In genomic region chr12:123131879-123132402, GRCh38 we compare ENCODE assay signal across 8 cellular contexts. TPM values are rescaled to one million over a fixed set of nuclear protein-coding genes. Genes with fewer than 3 reads are reported as not detected.
A peak's percentile ranks its signal among the peaks of the same experiment; 100 is the strongest.
DNase-seq lines count a peak whose midpoint lies in the region; ATAC-seq and TF ChIP-seq lines count a peak whose summit lies in the region.
"Had no signal": no experiment of that assay in that cellular context is flagged by ENCODE, and none has a peak within 500 bp of the region (broad histone marks: within the 10 kb centered on the region; RNA-seq: fewer than 3 reads in every experiment).

No MANE protein-coding gene starts in this region.

- H3K27ac Mint-ChIP-seq in T-cell, result peak overlapping the region; percentile 92 to 94
- H3K27ac Mint-ChIP-seq in stimulated activated naive CD8-positive, alpha-beta T cell treated with anti-CD3 and anti-CD28 coated beads, Interleukin-15, Interleukin-2, amounts not matched to agents 100 ng/mL and 50 ng/mL, for 24 hours, result peak overlapping the region; percentile 55

- CTCF ChIA-PET in T-cell (lab: Charles Lee), result interaction anchor here in 1 of 2 donors (0.6 kb wide), 2 partner anchors 115 to 1328 kb away, joined by 3 read pairs; no protein-coding TSS in a partner anchor
- CTCF ChIA-PET in GM10248 (lab: Yijun Ruan, JAX), result interaction anchor here (0.8 kb wide), 1 partner anchor 18 kb away, joined by 3 read pairs; no protein-coding TSS in a partner anchor

- no peaks in the 10 kb centered on the region for H3K36me3 ChIP-seq in esophagus squamous epithelium

- peaks cover 24 to 77% (median 26%) of the 10 kb centered on the region in 3 donors for H3K4me1 ChIP-seq in esophagus squamous epithelium

- TF ChIP-seq CTCF in esophagus squamous epithelium (IDR thresholded peaks at IDR 0.05) (no peak), GM10248 (IDR thresholded peaks at IDR 0.05; ENCODE audit: control extremely low read depth, extremely low read depth, low read depth, missing control alignments) (no peak)

- POLR2A ChIA-PET in T-cell (lab: Charles Lee), result interaction anchor here (0.5 to 0.6 kb wide), 2 partner anchors 19 to 194 kb away, joined by 3 read pairs; no protein-coding TSS in a partner anchor
- POLR2A ChIA-PET in GM10248 (lab: Yijun Ruan, JAX), result no interaction called here

- H3K36me3 Mint-ChIP-seq in T-cell, result peaks cover 3% of the 10 kb centered on the region
- H3K36me3 Mint-ChIP-seq in stimulated activated naive CD8-positive, alpha-beta T cell treated with anti-CD3 and anti-CD28 coated beads, Interleukin-15, Interleukin-2, amounts not matched to agents 100 ng/mL and 50 ng/mL, for 24 hours (ENCODE audit: low read depth), result peaks cover 10% of the 10 kb centered on the region

- DNase-seq in NCI-H187 treated with DMSO at 0.1 percent for 48 hours (lab: John Stamatoyannopoulos, UW) (peak; percentile 97), T-cell (peak in 32 of 34 experiments; percentile 15 to 76 (median 46)), esophagus squamous epithelium (lab: John Stamatoyannopoulos, UW) (no peak), GM10248 (ENCODE audit: extremely low spot score) (no peak)
- DNase-seq: midbrain had no signal

- peak overlapping the region; percentile 36 to 74 (median 70) for H3K27ac ChIP-seq in esophagus squamous epithelium

- intact Hi-C loops in esophagus squamous epithelium (cut with DNase I), result no loop called here

- WGBS in esophagus squamous epithelium, 2 donors, result 8 to 40% methylated on average over 2 to 11 of the region's 12 CpGs

- ATAC-seq in T-cell (replicated peaks in 1 of 4) (peak; percentile 83 to 96 (median 88)), HG03571 (IDR thresholded peaks at IDR 0.05; ENCODE audit: unreplicated experiment) (no peak), HG02885 (IDR thresholded peaks at IDR 0.05; ENCODE audit: poor library complexity, unreplicated experiment) (no peak)

- peak overlapping the region; percentile 51 to 57 (median 57) for H3K4me3 Mint-ChIP-seq in T-cell
- peak overlapping the region; percentile 36 for H3K4me3 Mint-ChIP-seq in stimulated activated naive CD8-positive, alpha-beta T cell treated with anti-CD3 and anti-CD28 coated beads, Interleukin-15, Interleukin-2, amounts not matched to agents 100 ng/mL and 50 ng/mL, for 24 hours

- peaks cover 34 to 51% (median 46%) of the 10 kb centered on the region in 3 donors for H3K4me1 Mint-ChIP-seq in T-cell
- peaks cover 43% of the 10 kb centered on the region for H3K4me1 Mint-ChIP-seq in stimulated activated naive CD8-positive, alpha-beta T cell treated with anti-CD3 and anti-CD28 coated beads, Interleukin-15, Interleukin-2, amounts not matched to agents 100 ng/mL and 50 ng/mL, for 24 hours (ENCODE audit: low read depth)

- H3K27me3 ChIP-seq in esophagus squamous epithelium, result no peaks in the 10 kb centered on the region

- H3K9me3 ChIP-seq in esophagus squamous epithelium, result no peaks in the 10 kb centered on the region

- no peak for TF ChIP-seq POLR2A in esophagus squamous epithelium (IDR thresholded peaks at IDR 0.05)

- H3K27me3 Mint-ChIP-seq in T-cell, result no peaks in the 10 kb centered on the region
- H3K27me3 Mint-ChIP-seq in stimulated activated naive CD8-positive, alpha-beta T cell treated with anti-CD3 and anti-CD28 coated beads, Interleukin-15, Interleukin-2, amounts not matched to agents 100 ng/mL and 50 ng/mL, for 24 hours, result no peaks in the 10 kb centered on the region

- H3K9me3 Mint-ChIP-seq in T-cell, result no peaks in the 10 kb centered on the region
- H3K9me3 Mint-ChIP-seq in stimulated activated naive CD8-positive, alpha-beta T cell treated with anti-CD3 and anti-CD28 coated beads, Interleukin-15, Interleukin-2, amounts not matched to agents 100 ng/mL and 50 ng/mL, for 24 hours, result no peaks in the 10 kb centered on the region

- peak overlapping the region in 1 of 4 donors; percentile 12 for H3K4me3 ChIP-seq in esophagus squamous epithelium

RNA-seq across cellular contexts. Expression of gene PITPNM2, which starts 18.9 kb away (rescaled TPM):
- 10 to 100 TPM; 32.0 to 56.5 (median 34.8) TPM for total RNA-seq in T-cell
- total RNA-seq in esophagus squamous epithelium, result 1 to 10 TPM; 4.2 to 9.1 (median 8.2) TPM

Comparison
In these comparisons a context has a peak if more than half of its experiments do, and no peak if none do; other contexts are left out.
1. DNase-seq: peak in NCI-H187 treated with DMSO at 0.1 percent for 48 hours (single experiment) and T-cell (32 of 34); none in esophagus squamous epithelium (single experiment) and GM10248 (single experiment).
2. ATAC-seq: peak in T-cell (4 of 4); none in HG03571 (single experiment) and HG02885 (single experiment).